26 cellular contexts compared by ENCODE assay signal in the genomic region with DNA sequence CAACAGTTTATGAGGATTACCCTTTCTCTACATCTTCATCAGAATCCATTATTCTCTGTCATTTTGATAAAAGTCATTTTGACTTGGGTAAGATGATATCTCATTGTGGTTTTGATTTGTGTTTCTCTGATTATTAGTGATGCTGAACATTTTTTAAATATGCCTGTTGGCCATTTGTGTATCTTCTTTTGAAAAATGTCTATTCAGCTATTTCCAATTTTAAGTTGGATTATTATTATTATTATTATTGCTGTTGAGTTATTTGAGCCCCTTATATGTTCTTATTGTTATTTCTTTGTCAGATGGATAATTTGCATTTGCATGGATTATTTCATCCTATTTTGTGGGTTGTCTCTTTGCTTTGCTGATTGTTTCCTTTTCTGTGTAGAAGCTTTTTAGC.
"Had no signal": no experiment of that assay in that cellular context is flagged by ENCODE, and none has a peak within 500 bp of the region (broad histone marks: within the 10 kb centered on the region; RNA-seq: fewer than 3 reads in every experiment).

No MANE protein-coding gene starts in this region.

- ATAC-seq: naive thymus-derived CD8-positive, alpha-beta T cell; natural killer cell treated with Interleukin-12 subunit alpha and Interleukin-12 subunit beta and Interleukin-15 and Interleukin-18, amount 100 ng/mL, for 72 hours; pancreas; right cardiac atrium; sciatic nerve; stimulated activated memory B cell treated with anti-CD40 and anti-IgM and Interleukin-4, amounts not matched to agents 10 μg/mL and 1 μg/mL and 100 μg/mL, for 72 hours; stimulated activated naive CD8-positive, alpha-beta T cell treated with anti-CD3 and anti-CD28 coated beads, Interleukin-15, amount 100 ng/mL, for 72 hours; stimulated activated naive CD8-positive, alpha-beta T cell treated with anti-CD3 and anti-CD28 coated beads, Interleukin-15, Interleukin-2, amounts not matched to agents 100 U/mL and 50 U/mL, for 24 hours; upper lobe of right lung had no signal

- H3K4me3 ChIP-seq: pancreas, prostate gland, skin epidermis, suprapubic skin, testis, tibial artery, transverse colon, upper lobe of right lung, uterus had no signal

- H3K36me3 ChIP-seq: neutrophil, pancreas, prostate gland, suprapubic skin, tibial artery, transverse colon, upper lobe of right lung, uterus had no signal

- H3K27me3 ChIP-seq: neutrophil, pancreas, suprapubic skin, testis, tibial artery, transverse colon, upper lobe of right lung, uterus had no signal

- FAIRE-seq: pancreas had no signal

- H3K27ac ChIP-seq: neutrophil, pancreas, prostate gland, skin epidermis, suprapubic skin, testis, tibial artery, transverse colon, upper lobe of right lung, uterus had no signal

- H3K9me3 ChIP-seq: neutrophil, pancreas, prostate gland, suprapubic skin, testis, tibial artery, transverse colon, upper lobe of right lung, uterus had no signal

- DNase-seq: naive B cell; naive thymus-derived CD8-positive, alpha-beta T cell; nephron progenitor cell; nucleus accumbens; pancreas; right cardiac atrium; stimulated activated CD4-positive, alpha-beta T cell treated with anti-CD3 and anti-CD28 coated beads, Interleukin-1b, Interleukin-23, amount 100 ng/mL, for 48 hours; stimulated activated CD4-positive, alpha-beta T cell treated with anti-CD3 and anti-CD28 coated beads, Interleukin-4, amount 100 ng/mL, for 1 hour; stimulated activated CD4-positive, alpha-beta T cell treated with anti-CD3 and anti-CD28 coated beads, Interleukin-4, amount 100 ng/mL, for 4 hours; stimulated activated CD8-positive, alpha-beta memory T cell treated with anti-CD3 and anti-CD28 coated beads, Interleukin-4, amount 100 ng/mL, for 48 hours; stimulated activated naive CD4-positive, alpha-beta T cell; stimulated activated naive CD8-positive, alpha-beta T cell treated with anti-CD3 and anti-CD28 coated beads, Interleukin-15, amount 100 ng/mL, for 72 hours; stimulated activated naive CD8-positive, alpha-beta T cell treated with anti-CD3 and anti-CD28 coated beads, Interleukin-15, Interleukin-2, amounts not matched to agents 100 U/mL and 50 U/mL, for 24 hours; substantia nigra; testis; tibial artery; transverse colon; upper lobe of right lung; uterus had no signal

- H3K4me1 ChIP-seq: pancreas, prostate gland, suprapubic skin, testis, tibial artery, transverse colon, upper lobe of right lung, uterus had no signal
